In genomic region chr6:28953039-28953872, GRCh38 we compare ENCODE assay signal across 8 cellular contexts. TPM values are rescaled to one million over a fixed set of nuclear protein-coding genes. Genes with fewer than 3 reads are reported as not detected.
DNase-seq lines count a peak whose midpoint lies in the region; ATAC-seq and TF ChIP-seq lines count a peak whose summit lies in the region.

No MANE protein-coding gene starts in this region.

- no peak overlapping the region for H3K27ac ChIP-seq in heart left ventricle

- TF ChIP-seq POLR2A in heart left ventricle (IDR thresholded peaks at IDR 0.05) = no peak

- WGBS in heart left ventricle, 4 donors = 7 to 8% (median 7%) methylated on average over 26 of the region's 26 CpGs

- CTCF ChIA-PET in activated naive CD4-positive, alpha-beta T cell treated with anti-CD3 and anti-CD28 coated beads for 36 hours (lab: Charles Lee) = no interaction called here

- H3K4me1 ChIP-seq in heart left ventricle = peaks cover 0 to 13% (median 6%) of the 10 kb centered on the region in 12 donors

- intact Hi-C loops in activated naive CD4-positive, alpha-beta T cell treated with anti-CD3 and anti-CD28 coated beads for 36 hours (cut with micrococcal nuclease) = loop anchor here (1.0 kb wide), 1 partner anchor 9 kb away; no protein-coding TSS in a partner anchor
- intact Hi-C loops in heart left ventricle (cut with DNase I) = no loop called here

- H3K9me3 Mint-ChIP-seq in activated naive CD4-positive, alpha-beta T cell treated with anti-CD3 and anti-CD28 coated beads for 36 hours = peaks cover 3% of the 10 kb centered on the region

- peaks cover 16% of the 10 kb centered on the region for H3K4me1 Mint-ChIP-seq in activated naive CD4-positive, alpha-beta T cell treated with anti-CD3 and anti-CD28 coated beads for 36 hours (ENCODE audit: low read depth)

- ATAC-seq in heart left ventricle = peak in 2 of 4 donors; percentile 81 to 87
- ATAC-seq in GM21526 (IDR thresholded peaks at IDR 0.05; ENCODE audit: low FRiP score, unreplicated experiment) = no peak

- peak overlapping the region; percentile 83 for H3K4me3 Mint-ChIP-seq in activated naive CD4-positive, alpha-beta T cell treated with anti-CD3 and anti-CD28 coated beads for 36 hours

- H3K9me3 ChIP-seq in heart left ventricle = no peaks in the 10 kb centered on the region

- TF ChIP-seq EP300 in Ishikawa (IDR thresholded peaks at IDR 0.05; ENCODE audit: borderline replicate concordance) = no peak

- no peak for TF ChIP-seq RAD21 in Ishikawa (IDR thresholded peaks at IDR 0.05; ENCODE audit: low read depth)

- H3K36me3 Mint-ChIP-seq in activated naive CD4-positive, alpha-beta T cell treated with anti-CD3 and anti-CD28 coated beads for 36 hours (ENCODE audit: low read depth) = no peaks in the 10 kb centered on the region

- H3K36me3 ChIP-seq in heart left ventricle = no peaks in the 10 kb centered on the region

- peak overlapping the region in 11 of 12 donors; percentile 5 to 47 (median 37) for H3K4me3 ChIP-seq in heart left ventricle

- H3K27me3 ChIP-seq in heart left ventricle = peaks cover 0 to 41% (median 0%) of the 10 kb centered on the region in 9 donors

- H3K27ac Mint-ChIP-seq in activated naive CD4-positive, alpha-beta T cell treated with anti-CD3 and anti-CD28 coated beads for 36 hours = peak overlapping the region; percentile 58

- peaks cover 11% of the 10 kb centered on the region for H3K27me3 Mint-ChIP-seq in activated naive CD4-positive, alpha-beta T cell treated with anti-CD3 and anti-CD28 coated beads for 36 hours (ENCODE audit: low read depth)

- DNase-seq in SKM-1 (lab: John Stamatoyannopoulos, UW; ENCODE audit: unreplicated experiment) (peak; percentile 13), SKM-1 treated with dmso at 0.1 percent for 144 hours (lab: John Stamatoyannopoulos, UW; ENCODE audit: unreplicated experiment) (no peak), SHP77 treated with DMSO at 0.1 percent for 48 hours (lab: John Stamatoyannopoulos, UW) (peak; percentile 43), heart left ventricle (no peak), putamen (ENCODE audit: low spot score) (peak; percentile 58)
- peak; percentile 75 for DNase-seq in activated naive CD4-positive, alpha-beta T cell treated with anti-CD3 and anti-CD28 coated beads for 36 hours

- TF ChIP-seq CTCF in heart left ventricle (IDR thresholded peaks at IDR 0.05) = no peak

TF ChIP-seq in Ishikawa, 13 proteins besides CTCF, POLR2A, EP300 and RAD21:
- TF ChIP-seq ZBTB7A (IDR thresholded peaks at IDR 0.05; ENCODE audit: low read depth) (no peak), TCF12 (IDR thresholded peaks at IDR 0.05; ENCODE audit: low read depth) (no peak), YY1 (IDR thresholded peaks at IDR 0.05; ENCODE audit: low read depth) (peak; percentile 77; the same call in 1 of the 2 replicates), MAX (IDR thresholded peaks at IDR 0.05) (peak; percentile 57), TEAD4 (IDR thresholded peaks at IDR 0.05) (peak; percentile 88)

RNA-seq across cellular contexts. Expression of gene TRIM27, which starts 29.5 kb away (rescaled TPM):
- total RNA-seq in activated naive CD4-positive, alpha-beta T cell treated with anti-CD3 and anti-CD28 coated beads for 36 hours = 10 to 100 TPM; 35.8 to 41.4 TPM
- total RNA-seq in heart left ventricle = 10 to 100 TPM; 14.7 to 37.7 (median 19.8) TPM
- polyA plus RNA-seq in heart left ventricle = 10 to 100 TPM; 15.1 to 33.5 TPM

RNA-seq across cellular contexts. Expression of gene ZNF311, which starts 51.9 kb away (rescaled TPM):
- under 1 TPM; 0.57 to 0.69 TPM for total RNA-seq in activated naive CD4-positive, alpha-beta T cell treated with anti-CD3 and anti-CD28 coated beads for 36 hours
- under 1 TPM in 7 of 9 donors, not detected in 2; 0.07 to 0.84 (median 0.20) TPM for total RNA-seq in heart left ventricle
- under 1 TPM; 0.21 to 0.34 TPM for polyA plus RNA-seq in heart left ventricle

Comparison
In these comparisons a context has a peak if more than half of its experiments do, and no peak if none do; other contexts are left out.
1. DNase-seq: peak in SKM-1 (single experiment), SHP77 treated with DMSO at 0.1 percent for 48 hours (single experiment), activated naive CD4-positive, alpha-beta T cell treated with anti-CD3 and anti-CD28 coated beads for 36 hours (single experiment) and putamen (single experiment); none in SKM-1 treated with dmso at 0.1 percent for 144 hours (single experiment) and heart left ventricle (0 of 5).